ENCODE assay signal across 10 cellular contexts in genomic region chr9:128093016-128093415, GRCh38. TPM values are rescaled to one million over a fixed set of nuclear protein-coding genes. Genes with fewer than 3 reads are reported as not detected.
DNase-seq lines count a peak whose midpoint lies in the region; ATAC-seq and TF ChIP-seq lines count a peak whose summit lies in the region.
"Had no signal": no experiment of that assay in that cellular context is flagged by ENCODE, and none has a peak within 500 bp of the region (broad histone marks: within the 10 kb centered on the region; RNA-seq: fewer than 3 reads in every experiment).

No MANE protein-coding gene starts in this region.

- no peak for ATAC-seq in left ventricle myocardium superior
- ATAC-seq in naive thymus-derived CD4-positive, alpha-beta T cell: peak; percentile 74

- intact Hi-C loops in left ventricle myocardium inferior (cut with micrococcal nuclease) (no loop called here), left ventricle myocardium superior (cut with micrococcal nuclease) (no loop called here), breast epithelium (cut with DNase I; ENCODE audit: low total_unique reads) (no loop called here)
- intact Hi-C loops in naive thymus-derived CD4-positive, alpha-beta T cell (cut with micrococcal nuclease): loop anchor here in 1 of 2 donors (1.0 to 5.0 kb wide), 3 partner anchors 10 to 136 kb away; no protein-coding TSS in a partner anchor

- WGBS in urinary bladder: 47% methylated on average over 4 of the region's 4 CpGs

- no peak for TF ChIP-seq POLR2A in breast epithelium (IDR thresholded peaks at IDR 0.05)

- peak overlapping the region; percentile 79 to 99 (median 94) for H3K27ac Mint-ChIP-seq in naive thymus-derived CD4-positive, alpha-beta T cell

- H3K27ac ChIP-seq in left ventricle myocardium inferior (replicated peaks): peak overlapping the region; percentile 92
- peak overlapping the region; percentile 97 to 98 for H3K27ac ChIP-seq in breast epithelium
- H3K27ac ChIP-seq in naive thymus-derived CD4-positive, alpha-beta T cell (ENCODE audit: low read depth, low read length): peak overlapping the region; percentile 71
- H3K27ac ChIP-seq in urinary bladder (ENCODE audit: low read depth): peak overlapping the region; percentile 66

- H3K4me1 Mint-ChIP-seq in naive thymus-derived CD4-positive, alpha-beta T cell: peaks cover 47 to 83% (median 68%) of the 10 kb centered on the region in 7 donors

- H3K36me3 Mint-ChIP-seq in naive thymus-derived CD4-positive, alpha-beta T cell: peaks cover 0 to 5% (median 0%) of the 10 kb centered on the region in 5 donors

- H3K36me3 ChIP-seq in left ventricle myocardium inferior: no peaks in the 10 kb centered on the region
- H3K36me3 ChIP-seq in breast epithelium: no peaks in the 10 kb centered on the region
- peaks cover 0 to 3% (median 0%) of the 10 kb centered on the region in 3 experiments for H3K36me3 ChIP-seq in naive thymus-derived CD4-positive, alpha-beta T cell (ENCODE audit: control insufficient read depth in 2 of 3, insufficient read depth in 3 of 3, low read length in 3 of 3)
- H3K36me3 ChIP-seq in urinary bladder (ENCODE audit: insufficient read depth): no peaks in the 10 kb centered on the region

- H3K9me3 ChIP-seq in left ventricle myocardium inferior (replicated peaks) (no peaks in the 10 kb centered on the region), breast epithelium (no peaks in the 10 kb centered on the region)
- no peaks in the 10 kb centered on the region for H3K9me3 ChIP-seq in naive thymus-derived CD4-positive, alpha-beta T cell (ENCODE audit: control insufficient read depth in 2 of 3, low read length in 3 of 3)

- H3K4me1 ChIP-seq in left ventricle myocardium inferior: peaks cover 79% of the 10 kb centered on the region
- H3K4me1 ChIP-seq in breast epithelium: peaks cover 27 to 39% of the 10 kb centered on the region in 2 donors
- peaks cover 28 to 72% of the 10 kb centered on the region in 2 donors for H3K4me1 ChIP-seq in naive thymus-derived CD4-positive, alpha-beta T cell (ENCODE audit: control insufficient read depth in 2 of 2, insufficient read depth in 2 of 2, low read length in 2 of 2)
- H3K4me1 ChIP-seq in urinary bladder (ENCODE audit: insufficient read depth): peaks cover 3% of the 10 kb centered on the region

- H3K4me3 ChIP-seq in left ventricle myocardium inferior (no peak overlapping the region), breast epithelium (peak overlapping the region in 1 of 3 donors; percentile 52), urinary bladder (ENCODE audit: low read depth, low read length) (no peak overlapping the region)
- peak overlapping the region; percentile 4 for H3K4me3 ChIP-seq in naive thymus-derived CD4-positive, alpha-beta T cell (ENCODE audit: low read length)

- H3K27me3 ChIP-seq in left ventricle myocardium inferior (ENCODE audit: low read depth): no peaks in the 10 kb centered on the region
- H3K27me3 ChIP-seq in breast epithelium: no peaks in the 10 kb centered on the region
- no peaks in the 10 kb centered on the region for H3K27me3 ChIP-seq in naive thymus-derived CD4-positive, alpha-beta T cell (ENCODE audit: control insufficient read depth in 2 of 2, insufficient read depth in 2 of 2, low read length in 2 of 2)

- no peaks in the 10 kb centered on the region for H3K9me3 Mint-ChIP-seq in naive thymus-derived CD4-positive, alpha-beta T cell

- TF ChIP-seq CTCF in left ventricle myocardium inferior (IDR thresholded peaks at IDR 0.05; ENCODE audit: borderline replicate concordance): no peak
- no peak for TF ChIP-seq CTCF in breast epithelium (IDR thresholded peaks at IDR 0.05)

- CTCF ChIA-PET in naive thymus-derived CD4-positive, alpha-beta T cell (lab: Charles Lee): interaction anchor here (0.5 to 2.3 kb wide), 12 partner anchors 10 to 348 kb away, joined by 3 to 10 read pairs (median 4); no protein-coding TSS in a partner anchor

- POLR2A ChIA-PET in naive thymus-derived CD4-positive, alpha-beta T cell (lab: Charles Lee): interaction anchor here (0.6 to 4.2 kb wide), 7 partner anchors 12 to 375 kb away, joined by 3 to 28 read pairs (median 5); partner anchors contain the start of genes NAIF1 and SLC25A25

- no peaks in the 10 kb centered on the region for H3K27me3 Mint-ChIP-seq in naive thymus-derived CD4-positive, alpha-beta T cell

- DNase-seq in left ventricle myocardium inferior (no peak), left ventricle myocardium superior (no peak), breast epithelium (ENCODE audit: low spot score in 2 of 2) (no peak), GF-D8 (lab: John Stamatoyannopoulos, UW) (no peak), GM03348 (ENCODE audit: low spot score) (no peak), RKO (ENCODE audit: low spot score) (no peak)
- peak in 7 of 9 donors; percentile 61 to 78 (median 70) for DNase-seq in naive thymus-derived CD4-positive, alpha-beta T cell
- DNase-seq: amniotic stem cell had no signal

- peak overlapping the region; percentile 21 to 83 (median 70) for H3K4me3 Mint-ChIP-seq in naive thymus-derived CD4-positive, alpha-beta T cell

RNA-seq across cellular contexts. Expression of gene SLC25A25, which starts 25.0 kb away (rescaled TPM):
- 5.4 TPM for total RNA-seq in left ventricle myocardium inferior
- 4.8 TPM for total RNA-seq in left ventricle myocardium superior
- 10 to 100 TPM; 27.2 to 43.9 (median 33.1) TPM for total RNA-seq in breast epithelium
- 10 to 100 TPM; 12.4 to 26.3 (median 15.1) TPM for total RNA-seq in naive thymus-derived CD4-positive, alpha-beta T cell
- 10 to 100 TPM in 1 of 2 donors, 1 to 10 TPM in 1; 8.4 to 14.7 TPM for polyA plus RNA-seq in naive thymus-derived CD4-positive, alpha-beta T cell
- total RNA-seq in urinary bladder: 14.4 TPM
- polyA plus RNA-seq in urinary bladder: 23.1 TPM

RNA-seq across cellular contexts. Expression of gene NAIF1, which starts 25.9 kb away (rescaled TPM):
- total RNA-seq in left ventricle myocardium inferior: 7.9 TPM
- 4.7 TPM for total RNA-seq in left ventricle myocardium superior
- 10 to 100 TPM in 2 of 3 donors, 1 to 10 TPM in 1; 8.8 to 13.1 (median 11.9) TPM for total RNA-seq in breast epithelium
- 10 to 100 TPM; 10.7 to 13.3 (median 11.8) TPM for total RNA-seq in naive thymus-derived CD4-positive, alpha-beta T cell
- 10 to 100 TPM in 1 of 2 donors, 1 to 10 TPM in 1; 8.6 to 14.8 TPM for polyA plus RNA-seq in naive thymus-derived CD4-positive, alpha-beta T cell
- 6.9 TPM for total RNA-seq in urinary bladder
- 8.2 TPM for polyA plus RNA-seq in urinary bladder

RNA-seq across cellular contexts. Expression of gene PTGES2, which starts 34.5 kb away (rescaled TPM):
- total RNA-seq in left ventricle myocardium inferior (141 TPM), left ventricle myocardium superior (157 TPM), breast epithelium (10 to 100 TPM; 35.7 to 86.9 (median 55.0) TPM), urinary bladder (21.1 TPM)
- 10 to 100 TPM; 52.0 to 70.8 (median 61.3) TPM for total RNA-seq in naive thymus-derived CD4-positive, alpha-beta T cell
- 10 to 100 TPM; 32.3 to 36.1 TPM for polyA plus RNA-seq in naive thymus-derived CD4-positive, alpha-beta T cell
- polyA plus RNA-seq in urinary bladder: 59.6 TPM

RNA-seq across cellular contexts. Expression of gene LCN2, which starts 56.2 kb away (rescaled TPM):
- total RNA-seq in left ventricle myocardium inferior: not detected
- 0.32 TPM for total RNA-seq in left ventricle myocardium superior
- 10 to 100 TPM in 2 of 3 donors, not detected in 1; 38.5 to 42.3 TPM for total RNA-seq in breast epithelium
- total RNA-seq in naive thymus-derived CD4-positive, alpha-beta T cell: not detected
- not detected for polyA plus RNA-seq in naive thymus-derived CD4-positive, alpha-beta T cell
- 1.9 TPM for total RNA-seq in urinary bladder
- 23.0 TPM for polyA plus RNA-seq in urinary bladder
- total RNA-seq: RPMI7951 had no signal

Comparison
In these comparisons a context has a peak if more than half of its experiments do, and no peak if none do; other contexts are left out.
1. DNase-seq: peak in naive thymus-derived CD4-positive, alpha-beta T cell (7 of 9); none in left ventricle myocardium inferior (single experiment), left ventricle myocardium superior (single experiment), breast epithelium (0 of 2), GF-D8 (single experiment), GM03348 (single experiment) and RKO (single experiment).
2. Peak in every context shown above with its lines, with median percentiles within 50 percentile points of each other: H3K27ac ChIP-seq.